Comparison of ENCODE assay signal across 1 cellular context in genomic region chr9:109918359-109919163, GRCh38.
TF ChIP-seq lines count a peak whose summit lies in the region.

No MANE protein-coding gene starts in this region.

TF ChIP-seq in GM12878, 131 proteins besides CTCF, POLR2A, EP300 and RAD21 (continued from another document):
- TF ChIP-seq NKRF (conservative IDR thresholded peaks at IDR 0.05) (0 out of 2 replicates have a peak, but pooled peaks have one; percentile 2), TCF12 (IDR thresholded peaks at IDR 0.05; ENCODE audit: low read depth, low read length) (peak; percentile 96), BHLHE40 (IDR thresholded peaks at IDR 0.05; ENCODE audit: borderline replicate concordance in 1 of 2, low read depth in 2 of 2, low read length in 1 of 2) (peak; percentile 59 to 65), NFXL1 (IDR thresholded peaks at IDR 0.05; ENCODE audit: borderline replicate concordance) (no peak), ZNF24 (IDR thresholded peaks at IDR 0.05) (0 out of 2 replicates have a peak, but pooled peaks have one; percentile 4), CREB1 (IDR thresholded peaks at IDR 0.05; ENCODE audit: low read depth) (0 out of 2 replicates have a peak, but pooled peaks have one; percentile 53), MXI1 (IDR thresholded peaks at IDR 0.05; ENCODE audit: low read depth, low read length) (no peak), PAX5 (IDR thresholded peaks at IDR 0.05; ENCODE audit: borderline replicate concordance, low read depth, low read length) (peak; percentile 77; the same call in 1 of the 2 replicates), YY1 (IDR thresholded peaks at IDR 0.05; ENCODE audit: low read depth, low read length) (peak; percentile 90), BCL3 (IDR thresholded peaks at IDR 0.05; ENCODE audit: borderline replicate concordance, insufficient read depth, low read depth, low read length, poor library complexity, severe bottlenecking) (peak; percentile 56), ZBED1 (IDR thresholded peaks at IDR 0.05; ENCODE audit: borderline replicate concordance) (peak; percentile 74), CEBPB (IDR thresholded peaks at IDR 0.05; ENCODE audit: borderline replicate concordance in 1 of 2, low read depth in 2 of 2, low read length in 2 of 2) (peak in 1 of 2 experiments; percentile 38; a peak in 1 of 4 replicates), PKNOX1 (IDR thresholded peaks at IDR 0.05) (peak; percentile 15; the same call in 1 of the 2 replicates), NFIC (IDR thresholded peaks at IDR 0.05; ENCODE audit: low read depth, low read length) (peak; percentile 96), BRCA1 (IDR thresholded peaks at IDR 0.05; ENCODE audit: low read depth, low read length) (no peak), CBX5 (IDR thresholded peaks at IDR 0.05; ENCODE audit: low read depth) (no peak; the same call in 1 of the 2 replicates), MEF2B (IDR thresholded peaks at IDR 0.05; ENCODE audit: partially characterized antibody, poor library complexity, severe bottlenecking) (peak; percentile 75), TBL1XR1 (IDR thresholded peaks at IDR 0.05; ENCODE audit: low read depth, low read length) (peak; percentile 29; the same call in 1 of the 2 replicates), NR2F1 (conservative IDR thresholded peaks at IDR 0.05) (0 out of 2 replicates have a peak, but pooled peaks have one; percentile 29), EED (IDR thresholded peaks at IDR 0.05; ENCODE audit: low read depth) (peak; percentile 91), TCF3 (IDR thresholded peaks at IDR 0.05; ENCODE audit: borderline replicate concordance, insufficient read depth, low read depth, low read length) (peak; percentile 94), JUNB (IDR thresholded peaks at IDR 0.05) (peak; percentile 74), MTA2 (IDR thresholded peaks at IDR 0.05; ENCODE audit: low read depth) (peak; percentile 71), PML (IDR thresholded peaks at IDR 0.05; ENCODE audit: low read length) (peak; percentile 83), TAF1 (IDR thresholded peaks at IDR 0.05; ENCODE audit: borderline replicate concordance, low read depth, low read length) (peak; percentile 33), TCF7 (IDR thresholded peaks at IDR 0.05; ENCODE audit: borderline replicate concordance) (peak; percentile 49; the same call in 1 of the 2 replicates), ATF2 (IDR thresholded peaks at IDR 0.05; ENCODE audit: low read length) (peak; percentile 91), HDGF (IDR thresholded peaks at IDR 0.05) (peak; percentile 70), ZNF592 (IDR thresholded peaks at IDR 0.05) (0 out of 2 replicates have a peak, but pooled peaks have one; percentile 40), MTA3 (IDR thresholded peaks at IDR 0.05; ENCODE audit: borderline replicate concordance, low read length) (peak; percentile 72; the same call in 1 of the 2 replicates), RAD51 (IDR thresholded peaks at IDR 0.05) (no peak), RELB (IDR thresholded peaks at IDR 0.05; ENCODE audit: low read depth) (peak; percentile 63; the same call in 1 of the 2 replicates), CHD4 (IDR thresholded peaks at IDR 0.05) (no peak), ZBTB4 (CRISPR knock-in tag; IDR thresholded peaks at IDR 0.05) (peak; percentile 50; the same call in 1 of the 2 replicates), RFX5 (IDR thresholded peaks at IDR 0.05; ENCODE audit: low read depth, low read length) (no peak), REST (IDR thresholded peaks at IDR 0.05; ENCODE audit: low read depth, low read length) (0 out of 2 replicates have a peak, but pooled peaks have one; percentile 4), MEF2A (IDR thresholded peaks at IDR 0.05; ENCODE audit: insufficient read depth, low read depth, low read length) (peak; percentile 99), SPI1 (IDR thresholded peaks at IDR 0.05; ENCODE audit: borderline replicate concordance, insufficient read depth, low read depth, low read length) (peak; percentile 68; the same call in 1 of the 2 replicates), HDAC6 (IDR thresholded peaks at IDR 0.05; ENCODE audit: unreplicated experiment) (no peak), DPF2 (IDR thresholded peaks at IDR 0.05) (peak; percentile 33; the same call in 1 of the 2 replicates), IKZF1 (conservative IDR thresholded peaks at IDR 0.05) (peak; percentile 84), FOXM1 (IDR thresholded peaks at IDR 0.05; ENCODE audit: low read depth, low read length) (peak; percentile 99)
